ENCODE assay signal across 1 cellular context in genomic region chrX:24494544-24495113, GRCh38.
TF ChIP-seq lines count a peak whose summit lies in the region.

No MANE protein-coding gene starts in this region.

TF ChIP-seq in GM23338, 12 proteins besides CTCF, POLR2A, EP300 and RAD21 (continued from another document):
- TF ChIP-seq ZNF331 (CRISPR knock-in tag; IDR thresholded peaks at IDR 0.05; ENCODE audit: low read depth) (no peak), JUNB (IDR thresholded peaks at IDR 0.05; ENCODE audit: unreplicated experiment) (no peak)
